Comparison of ENCODE assay signal across 9 cellular contexts in genomic region chr15:96339662-96340347, GRCh38. TPM values are rescaled to one million over a fixed set of nuclear protein-coding genes. Genes with fewer than 3 reads are reported as not detected.
DNase-seq lines count a peak whose midpoint lies in the region; ATAC-seq lines count a peak whose summit lies in the region.
"Had no signal": no experiment of that assay in that cellular context is flagged by ENCODE, and none has a peak within 500 bp of the region (broad histone marks: within the 10 kb centered on the region; RNA-seq: fewer than 3 reads in every experiment).

No MANE protein-coding gene starts in this region.

- DNase-seq in H7 (peak; percentile 21), right cardiac atrium (no peak), skeletal muscle cell (ENCODE audit: low read depth) (no peak), hypothalamus (lab: John Stamatoyannopoulos, UW) (no peak), COLO668 (lab: John Stamatoyannopoulos, UW; ENCODE audit: unreplicated experiment) (no peak), medulla oblongata (ENCODE audit: extremely low spot score) (no peak)
- no peak for DNase-seq in activated T-helper 2 cell treated with anti-CD3 and anti-CD28 coated beads, Interferon-gamma antibody, Interleukin-2, Interleukin-4, amounts not matched to agents 10 μg/mL and 5 μg/mL and 100 μg/mL, durations not matched to agents 14 hours and 24 hours and 36 hours (ENCODE audit: low spot score)
- DNase-seq: NCI-H748 treated with DMSO at 0.1 percent for 48 hours had no signal

- intact Hi-C loops in activated T-helper 2 cell treated with anti-CD3 and anti-CD28 coated beads, Interferon-gamma antibody, Interleukin-2, Interleukin-4, amounts not matched to agents 10 μg/mL and 5 μg/mL and 100 μg/mL, durations not matched to agents 14 hours and 24 hours and 36 hours (cut with micrococcal nuclease): loop anchor here (10.0 kb wide), 2 partner anchors 285 to 1315 kb away; no protein-coding TSS in a partner anchor
- intact Hi-C loops in right cardiac atrium (cut with DNase I): loop anchor here in 3 of 4 donors (10.0 kb wide), 3 partner anchors 865 to 1085 kb away; no protein-coding TSS in a partner anchor

- peaks cover 7% of the 10 kb centered on the region for H3K4me1 ChIP-seq in right cardiac atrium (ENCODE audit: control insufficient read depth, insufficient read depth, low read length)

- H3K9me3 ChIP-seq in right cardiac atrium (ENCODE audit: control insufficient read depth, low read length): no peaks in the 10 kb centered on the region

- H3K27me3 ChIP-seq in H7 (ENCODE audit: control insufficient read depth, insufficient read depth, low read length): peaks cover 93% of the 10 kb centered on the region
- no peaks in the 10 kb centered on the region for H3K27me3 ChIP-seq in right cardiac atrium (ENCODE audit: control insufficient read depth, insufficient read depth)

- no peaks in the 10 kb centered on the region for H3K4me1 Mint-ChIP-seq in activated T-helper 2 cell treated with anti-CD3 and anti-CD28 coated beads, Interferon-gamma antibody, Interleukin-2, Interleukin-4, amounts not matched to agents 10 μg/mL and 5 μg/mL and 100 μg/mL, durations not matched to agents 14 hours and 24 hours and 36 hours (ENCODE audit: low read depth)

- H3K4me3 Mint-ChIP-seq in activated T-helper 2 cell treated with anti-CD3 and anti-CD28 coated beads, Interferon-gamma antibody, Interleukin-2, Interleukin-4, amounts not matched to agents 10 μg/mL and 5 μg/mL and 100 μg/mL, durations not matched to agents 14 hours and 24 hours and 36 hours (ENCODE audit: low read depth): no peak overlapping the region

- H3K9me3 Mint-ChIP-seq in activated T-helper 2 cell treated with anti-CD3 and anti-CD28 coated beads, Interferon-gamma antibody, Interleukin-2, Interleukin-4, amounts not matched to agents 10 μg/mL and 5 μg/mL and 100 μg/mL, durations not matched to agents 14 hours and 24 hours and 36 hours: no peaks in the 10 kb centered on the region

- H3K36me3 Mint-ChIP-seq in activated T-helper 2 cell treated with anti-CD3 and anti-CD28 coated beads, Interferon-gamma antibody, Interleukin-2, Interleukin-4, amounts not matched to agents 10 μg/mL and 5 μg/mL and 100 μg/mL, durations not matched to agents 14 hours and 24 hours and 36 hours (ENCODE audit: low read depth): no peaks in the 10 kb centered on the region

- WGBS in right cardiac atrium: 3% methylated on average over 8 of the region's 8 CpGs

- H3K36me3 ChIP-seq in H7 (replicated peaks; ENCODE audit: control insufficient read depth, insufficient read depth, low read length): no peaks in the 10 kb centered on the region

- ATAC-seq in right cardiac atrium: no peak
- ATAC-seq in HG03460 (IDR thresholded peaks at IDR 0.05; ENCODE audit: unreplicated experiment): no peak

- peak overlapping the region; percentile 38 for H3K27ac Mint-ChIP-seq in activated T-helper 2 cell treated with anti-CD3 and anti-CD28 coated beads, Interferon-gamma antibody, Interleukin-2, Interleukin-4, amounts not matched to agents 10 μg/mL and 5 μg/mL and 100 μg/mL, durations not matched to agents 14 hours and 24 hours and 36 hours

- H3K27ac ChIP-seq in right cardiac atrium (ENCODE audit: low read length): peak overlapping the region; percentile 100

- H3K4me3 ChIP-seq in H7 (ENCODE audit: insufficient read depth, low read depth, low read length) (peak overlapping the region; percentile 48), right cardiac atrium (ENCODE audit: low read length) (peak overlapping the region; percentile 94), skeletal muscle cell (ENCODE audit: low read depth, low read length) (peak overlapping the region; percentile 93)

- H3K27me3 Mint-ChIP-seq in activated T-helper 2 cell treated with anti-CD3 and anti-CD28 coated beads, Interferon-gamma antibody, Interleukin-2, Interleukin-4, amounts not matched to agents 10 μg/mL and 5 μg/mL and 100 μg/mL, durations not matched to agents 14 hours and 24 hours and 36 hours (ENCODE audit: low read depth): peaks cover 87% of the 10 kb centered on the region

RNA-seq across cellular contexts. Expression of gene NR2F2, which starts 9.3 kb away (rescaled TPM):
- total RNA-seq in H7 (2014; rRNA removed; shearing (Covaris generic)): 0.17 TPM in 1 of 2 replicates, not detected in the other
- total RNA-seq in activated T-helper 2 cell treated with anti-CD3 and anti-CD28 coated beads, Interferon-gamma antibody, Interleukin-2, Interleukin-4, amounts not matched to agents 10 μg/mL and 5 μg/mL and 100 μg/mL, durations not matched to agents 14 hours and 24 hours and 36 hours: not detected in 2 replicates
- 10 to 100 TPM; 44.3 to 68.6 (median 54.8) TPM for total RNA-seq in right cardiac atrium
- polyA plus RNA-seq in right cardiac atrium: 43.0 TPM

Comparison
In these comparisons a context has a peak if more than half of its experiments do, and no peak if none do; other contexts are left out.
1. RNA of gene NR2F2, which starts 9.3 kb away (total RNA-seq): 44.3 to 68.6 TPM in right cardiac atrium; 0.17 TPM in H7 and not detected in activated T-helper 2 cell treated with anti-CD3 and anti-CD28 coated beads, Interferon-gamma antibody, Interleukin-2, Interleukin-4, amounts not matched to agents 10 μg/mL and 5 μg/mL and 100 μg/mL, durations not matched to agents 14 hours and 24 hours and 36 hours; every median in the first group is over 10 times any median in the second.
2. Peak in every context shown above with its lines, with median percentiles within 50 percentile points of each other: H3K4me3 ChIP-seq.